Comparison of ENCODE assay signal across 11 cellular contexts in genomic region chr19:18866800-18867123, GRCh38. TPM values are rescaled to one million over a fixed set of nuclear protein-coding genes. Genes with fewer than 3 reads are reported as not detected.
DNase-seq lines count a peak whose midpoint lies in the region; ATAC-seq and TF ChIP-seq lines count a peak whose summit lies in the region.
"Had no signal": no experiment of that assay in that cellular context is flagged by ENCODE, and none has a peak within 500 bp of the region (broad histone marks: within the 10 kb centered on the region; RNA-seq: fewer than 3 reads in every experiment).

No MANE protein-coding gene starts in this region.

- H3K4me1 ChIP-seq in GM23338 (ENCODE audit: insufficient read depth) = peaks cover 5% of the 10 kb centered on the region; the same call in 1 of the 2 replicates

- H3K27me3 ChIP-seq in CD4-positive, alpha-beta T cell (ENCODE audit: control insufficient read depth, insufficient read depth, low read length) = peaks cover 7% of the 10 kb centered on the region
- H3K27me3 ChIP-seq in MG63 (no peaks in the 10 kb centered on the region), GM23338 (ENCODE audit: insufficient read depth) (peaks cover 27% of the 10 kb centered on the region)

- no peak overlapping the region for H3K27ac Mint-ChIP-seq in CD4-positive, alpha-beta T cell
- H3K27ac Mint-ChIP-seq in brain = peak overlapping the region in 2 of 5 experiments; percentile 72 to 75
- H3K27ac Mint-ChIP-seq in neural crest cell (ENCODE audit: unreplicated experiment) = no peak overlapping the region
- no peak overlapping the region for H3K27ac Mint-ChIP-seq in GM23338

- peaks cover 12% of the 10 kb centered on the region for H4K20me1 ChIP-seq in GM23338 (replicated peaks; ENCODE audit: insufficient read depth)

- H3K9me2 ChIP-seq in GM23338 (ENCODE audit: insufficient read depth) = no peaks in the 10 kb centered on the region
- H3K9me2 ChIP-seq: SK-N-SH had no signal

- no peak for DNase-seq in CD4-positive, alpha-beta T cell
- DNase-seq in MG63 (no peak), neural crest cell (ENCODE audit: low read depth, low spot score) (no peak), GM23338 (ENCODE audit: low spot score) (no peak), RPMI8226 (no peak)
- no peak for DNase-seq in stimulated activated CD4-positive, alpha-beta T cell treated with anti-CD3 and anti-CD28 coated beads, Interleukin-15, amount 100 ng/mL, for 24 hours
- DNase-seq: GOT3, NCI-H1436, NCI-H2171 had no signal

- no peak overlapping the region for H3K4me2 ChIP-seq in GM23338
- H3K4me2 ChIP-seq: SK-N-SH had no signal

- ATAC-seq in CD4-positive, alpha-beta T cell (ENCODE audit: poor library complexity) = no peak
- ATAC-seq in GM23338 = no peak

- H3K27me3 Mint-ChIP-seq in CD4-positive, alpha-beta T cell = peaks cover 9% of the 10 kb centered on the region
- H3K27me3 Mint-ChIP-seq in brain = no peaks in the 10 kb centered on the region
- H3K27me3 Mint-ChIP-seq in neural crest cell (ENCODE audit: low read depth) = no peaks in the 10 kb centered on the region
- peaks cover 20% of the 10 kb centered on the region for H3K27me3 Mint-ChIP-seq in GM23338 (ENCODE audit: insufficient read depth, low read depth, poor library complexity)

- no peak overlapping the region for H3K4me3 Mint-ChIP-seq in CD4-positive, alpha-beta T cell
- H3K4me3 Mint-ChIP-seq in brain (no peak overlapping the region), neural crest cell (no peak overlapping the region), GM23338 (no peak overlapping the region)

- POLR2A ChIA-PET in CD4-positive, alpha-beta T cell (lab: Charles Lee) = no interaction called here

- peaks cover 31% of the 10 kb centered on the region for H3F3A ChIP-seq in GM23338 (replicated peaks; ENCODE audit: low read depth)

- peak; percentile 53 for TF ChIP-seq CTCF in CD4-positive, alpha-beta T cell (IDR thresholded peaks at IDR 0.05)
- TF ChIP-seq CTCF in brain (conservative IDR thresholded peaks at IDR 0.05) (peak; percentile 53 to 72), neural crest cell (conservative IDR thresholded peaks at IDR 0.05) (peak; percentile 41), GM23338 (conservative IDR thresholded peaks at IDR 0.05; ENCODE audit: low read depth in 2 of 2) (peak in 1 of 2 experiments; percentile 1; a peak in 1 of 4 replicates)

- H3K4me3 ChIP-seq in MG63 = peak overlapping the region; percentile 16
- no peak overlapping the region for H3K4me3 ChIP-seq in GM23338

- H2AFZ ChIP-seq in GM23338 = no peak overlapping the region

- H3K79me2 ChIP-seq in GM23338 (replicated peaks; ENCODE audit: insufficient read depth) = no peaks in the 10 kb centered on the region

- no peaks in the 10 kb centered on the region for H3K9me3 ChIP-seq in CD4-positive, alpha-beta T cell (ENCODE audit: control insufficient read depth, low read length)
- H3K9me3 ChIP-seq in MG63 = no peaks in the 10 kb centered on the region
- H3K9me3 ChIP-seq: SK-N-SH had no signal

- H3K36me3 Mint-ChIP-seq in CD4-positive, alpha-beta T cell (ENCODE audit: low read depth) = peaks cover 62% of the 10 kb centered on the region
- H3K36me3 Mint-ChIP-seq in brain = peaks cover 39% of the 10 kb centered on the region
- peaks cover 3% of the 10 kb centered on the region for H3K36me3 Mint-ChIP-seq in neural crest cell (ENCODE audit: low read depth)
- H3K36me3 Mint-ChIP-seq in GM23338 (ENCODE audit: low read depth) = peaks cover 46% of the 10 kb centered on the region

- peaks cover 64% of the 10 kb centered on the region for H3K36me3 ChIP-seq in MG63
- H3K36me3 ChIP-seq in GM23338 (ENCODE audit: insufficient read depth) = peaks cover 11% of the 10 kb centered on the region; the same call in 1 of the 2 replicates

- CTCF ChIA-PET in CD4-positive, alpha-beta T cell (lab: Charles Lee) = interaction anchor here (1.3 kb wide), 1 partner anchor 11 kb away, joined by 3 read pairs; no protein-coding TSS in a partner anchor

- H3K9me3 Mint-ChIP-seq in CD4-positive, alpha-beta T cell = no peaks in the 10 kb centered on the region
- H3K9me3 Mint-ChIP-seq in brain (peaks cover 0 to 2% (median 0%) of the 10 kb centered on the region in 5 experiments), neural crest cell (no peaks in the 10 kb centered on the region), GM23338 (no peaks in the 10 kb centered on the region; the same call in 2 of the 3 replicates)

- H3K27ac ChIP-seq in CD4-positive, alpha-beta T cell (ENCODE audit: low read depth, low read length) = no peak overlapping the region
- no peak overlapping the region for H3K27ac ChIP-seq in GM23338 (ENCODE audit: low read depth)

- peaks cover 13% of the 10 kb centered on the region for H3K4me1 Mint-ChIP-seq in CD4-positive, alpha-beta T cell (ENCODE audit: low read depth)
- H3K4me1 Mint-ChIP-seq in brain (peaks cover 3% of the 10 kb centered on the region), neural crest cell (peaks cover 4% of the 10 kb centered on the region), GM23338 (peaks cover 9% of the 10 kb centered on the region; the same call in 2 of the 3 replicates)

- intact Hi-C loops in CD4-positive, alpha-beta T cell (cut with DNase I, micrococcal nuclease) = loop anchor here in 1 of 2 experiments (5.0 kb wide), 3 partner anchors 274 to 414 kb away; no protein-coding TSS in a partner anchor

TF ChIP-seq in GM23338, 12 proteins besides CTCF, POLR2A, EP300 and RAD21 (continues in another document):
- TF ChIP-seq STAT1 (IDR thresholded peaks at IDR 0.05; ENCODE audit: unreplicated experiment) (no peak), NANOG (IDR thresholded peaks at IDR 0.05; ENCODE audit: borderline replicate concordance) (no peak), EZH2phosphoT487 (IDR thresholded peaks at IDR 0.05; ENCODE audit: unreplicated experiment) (no peak), CREB1 (CRISPR knock-in tag; IDR thresholded peaks at IDR 0.05; ENCODE audit: low read depth) (no peak), POLR2AphosphoS5 (IDR thresholded peaks at IDR 0.05; ENCODE audit: low read depth) (no peak), JUNB (IDR thresholded peaks at IDR 0.05; ENCODE audit: unreplicated experiment) (no peak), ZNF114 (CRISPR knock-in tag; IDR thresholded peaks at IDR 0.05) (no peak), ETS1 (IDR thresholded peaks at IDR 0.05) (no peak), ZNF331 (CRISPR knock-in tag; IDR thresholded peaks at IDR 0.05; ENCODE audit: low read depth) (no peak)

RNA-seq across cellular contexts. Expression of gene CERS1, which starts 29.2 kb away (rescaled TPM):
- total RNA-seq in CD4-positive, alpha-beta T cell = not detected
- total RNA-seq in MG63 (2014; rRNA removed; shearing (Covaris generic); ENCODE audit: low replicate concordance) = 8.4 and 9.9 TPM in 2 replicates
- polyA plus RNA-seq in brain (ENCODE audit: insufficient read depth, low read depth, low replicate concordance) = 104 TPM
- 27.7 and 29.8 TPM in 2 replicates for total RNA-seq in neural crest cell
- 11.1 and 11.7 TPM in 2 replicates for total RNA-seq in GM23338 (2014; rRNA removed; shearing (Covaris generic))
- polyA plus RNA-seq in GM23338 (2016; fragmentation: Nextera tagmentation; extraction: Ambion mirVana) = 12.2 and 15.9 TPM in 2 replicates

RNA-seq across cellular contexts. Expression of gene UPF1, which starts 35.0 kb away (rescaled TPM):
- 100 to 1,000 TPM; 146 to 150 TPM for total RNA-seq in CD4-positive, alpha-beta T cell
- total RNA-seq in MG63 (2014; rRNA removed; shearing (Covaris generic); ENCODE audit: low replicate concordance) = 66.0 and 80.2 TPM in 2 replicates
- 57.2 TPM for polyA plus RNA-seq in brain (ENCODE audit: insufficient read depth, low read depth, low replicate concordance)
- total RNA-seq in neural crest cell = 73.1 and 76.5 TPM in 2 replicates
- 81.9 and 138 TPM in 2 replicates for total RNA-seq in GM23338 (2014; rRNA removed; shearing (Covaris generic))
- 13.8 and 14.3 TPM in 2 replicates for polyA plus RNA-seq in GM23338 (2016; fragmentation: Nextera tagmentation; extraction: Ambion mirVana)

RNA-seq across cellular contexts. Expression of gene COPE, which starts 52.4 kb away (rescaled TPM):
- total RNA-seq in CD4-positive, alpha-beta T cell = 100 to 1,000 TPM; 135 to 143 TPM
- total RNA-seq in MG63 (2014; rRNA removed; shearing (Covaris generic); ENCODE audit: low replicate concordance) = 528 and 780 TPM in 2 replicates
- 291 TPM for polyA plus RNA-seq in brain (ENCODE audit: insufficient read depth, low read depth, low replicate concordance)
- 194 and 196 TPM in 2 replicates for total RNA-seq in neural crest cell
- total RNA-seq in GM23338 (2014; rRNA removed; shearing (Covaris generic)) = 235 and 263 TPM in 2 replicates
- 263 and 269 TPM in 2 replicates for polyA plus RNA-seq in GM23338 (2016; fragmentation: Nextera tagmentation; extraction: Ambion mirVana)

RNA-seq across cellular contexts. Expression of gene DDX49, which starts 52.8 kb away (rescaled TPM):
- 10 to 100 TPM; 47.9 to 49.7 TPM for total RNA-seq in CD4-positive, alpha-beta T cell
- 142 and 214 TPM in 2 replicates for total RNA-seq in MG63 (2014; rRNA removed; shearing (Covaris generic); ENCODE audit: low replicate concordance)
- polyA plus RNA-seq in brain (ENCODE audit: insufficient read depth, low read depth, low replicate concordance) = 76.8 TPM
- total RNA-seq in neural crest cell = 54.9 and 56.6 TPM in 2 replicates
- 49.6 and 75.3 TPM in 2 replicates for total RNA-seq in GM23338 (2014; rRNA removed; shearing (Covaris generic))
- 40.2 and 44.2 TPM in 2 replicates for polyA plus RNA-seq in GM23338 (2016; fragmentation: Nextera tagmentation; extraction: Ambion mirVana)
